1 cellular context compared by ENCODE assay signal in genomic region chr4:6907658-6908191, GRCh38.
TF ChIP-seq lines count a peak whose summit lies in the region.

No MANE protein-coding gene starts in this region.

TF ChIP-seq in HepG2, 621 proteins besides CTCF, POLR2A, EP300 and RAD21 (continued from another document and continues in another):
- TF ChIP-seq PRDM15 (CRISPR knock-in tag; IDR thresholded peaks at IDR 0.05) = no peak
- no peak for TF ChIP-seq ZIK1 (CRISPR knock-in tag; IDR thresholded peaks at IDR 0.05; ENCODE audit: borderline replicate concordance, low read depth)
- peak; percentile 28; the same call in 1 of the 2 replicates for TF ChIP-seq KDM2A (CRISPR knock-in tag; IDR thresholded peaks at IDR 0.05; ENCODE audit: borderline replicate concordance, low read depth)
- peak; percentile 76 for TF ChIP-seq HOXA3 (CRISPR knock-in tag; IDR thresholded peaks at IDR 0.05)
- no peak for TF ChIP-seq ZEB1 (IDR thresholded peaks at IDR 0.05; ENCODE audit: insufficient replicate concordance, low read depth)
- 0 out of 2 replicates have a peak, but pooled peaks have one; percentile 29 for TF ChIP-seq ZBTB26 (CRISPR knock-in tag; IDR thresholded peaks at IDR 0.05; ENCODE audit: borderline replicate concordance)
- no peak for TF ChIP-seq IKZF4 (CRISPR knock-in tag; IDR thresholded peaks at IDR 0.05; ENCODE audit: borderline replicate concordance, low read depth, not compliant biosample characterization)
- no peak for TF ChIP-seq ATF7-NPFF (CRISPR knock-in tag; IDR thresholded peaks at IDR 0.05; ENCODE audit: low read depth)
- no peak for TF ChIP-seq GTF2F1 (IDR thresholded peaks at IDR 0.05; ENCODE audit: low read length)
- 0 out of 2 replicates have a peak, but pooled peaks have one; percentile 32 for TF ChIP-seq WIZ (CRISPR knock-in tag; IDR thresholded peaks at IDR 0.05)
- no peak for TF ChIP-seq ZFP62 (CRISPR knock-in tag; IDR thresholded peaks at IDR 0.05)
- no peak for TF ChIP-seq ZKSCAN1 (IDR thresholded peaks at IDR 0.05; ENCODE audit: low read length)
- peak; percentile 95 for TF ChIP-seq ZBTB38 (CRISPR knock-in tag; IDR thresholded peaks at IDR 0.05)
- no peak for TF ChIP-seq BRD4 (CRISPR knock-in tag; IDR thresholded peaks at IDR 0.05)
- TF ChIP-seq, protein P1, sequence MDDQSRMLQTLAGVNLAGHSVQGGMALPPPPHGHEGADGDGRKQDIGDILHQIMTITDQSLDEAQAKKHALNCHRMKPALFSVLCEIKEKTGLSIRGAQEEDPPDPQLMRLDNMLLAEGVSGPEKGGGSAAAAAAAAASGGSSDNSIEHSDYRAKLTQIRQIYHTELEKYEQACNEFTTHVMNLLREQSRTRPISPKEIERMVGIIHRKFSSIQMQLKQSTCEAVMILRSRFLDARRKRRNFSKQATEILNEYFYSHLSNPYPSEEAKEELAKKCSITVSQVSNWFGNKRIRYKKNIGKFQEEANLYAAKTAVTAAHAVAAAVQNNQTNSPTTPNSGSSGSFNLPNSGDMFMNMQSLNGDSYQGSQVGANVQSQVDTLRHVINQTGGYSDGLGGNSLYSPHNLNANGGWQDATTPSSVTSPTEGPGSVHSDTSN (CRISPR knock-in tag; IDR thresholded peaks at IDR 0.05; ENCODE audit: borderline replicate concordance) = no peak
- peak; percentile 41; the same call in 1 of the 2 replicates for TF ChIP-seq GATAD2A (CRISPR knock-in tag; IDR thresholded peaks at IDR 0.05)
- no peak for TF ChIP-seq REPIN1 (CRISPR knock-in tag; IDR thresholded peaks at IDR 0.05; ENCODE audit: borderline replicate concordance, low read depth)
- TF ChIP-seq, protein P2, sequence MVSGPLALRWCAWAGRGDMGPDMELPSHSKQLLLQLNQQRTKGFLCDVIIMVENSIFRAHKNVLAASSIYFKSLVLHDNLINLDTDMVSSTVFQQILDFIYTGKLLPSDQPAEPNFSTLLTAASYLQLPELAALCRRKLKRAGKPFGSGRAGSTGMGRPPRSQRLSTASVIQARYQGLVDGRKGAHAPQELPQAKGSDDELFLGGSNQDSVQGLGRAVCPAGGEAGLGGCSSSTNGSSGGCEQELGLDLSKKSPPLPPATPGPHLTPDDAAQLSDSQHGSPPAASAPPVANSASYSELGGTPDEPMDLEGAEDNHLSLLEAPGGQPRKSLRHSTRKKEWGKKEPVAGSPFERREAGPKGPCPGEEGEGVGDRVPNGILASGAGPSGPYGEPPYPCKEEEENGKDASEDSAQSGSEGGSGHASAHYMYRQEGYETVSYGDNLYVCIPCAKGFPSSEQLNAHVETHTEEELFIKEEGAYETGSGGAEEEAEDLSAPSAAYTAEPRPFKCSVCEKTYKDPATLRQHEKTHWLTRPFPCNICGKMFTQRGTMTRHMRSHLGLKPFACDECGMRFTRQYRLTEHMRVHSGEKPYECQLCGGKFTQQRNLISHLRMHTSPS (CRISPR knock-in tag; IDR thresholded peaks at IDR 0.05; ENCODE audit: low read depth) = no peak
- TF ChIP-seq, protein P3, sequence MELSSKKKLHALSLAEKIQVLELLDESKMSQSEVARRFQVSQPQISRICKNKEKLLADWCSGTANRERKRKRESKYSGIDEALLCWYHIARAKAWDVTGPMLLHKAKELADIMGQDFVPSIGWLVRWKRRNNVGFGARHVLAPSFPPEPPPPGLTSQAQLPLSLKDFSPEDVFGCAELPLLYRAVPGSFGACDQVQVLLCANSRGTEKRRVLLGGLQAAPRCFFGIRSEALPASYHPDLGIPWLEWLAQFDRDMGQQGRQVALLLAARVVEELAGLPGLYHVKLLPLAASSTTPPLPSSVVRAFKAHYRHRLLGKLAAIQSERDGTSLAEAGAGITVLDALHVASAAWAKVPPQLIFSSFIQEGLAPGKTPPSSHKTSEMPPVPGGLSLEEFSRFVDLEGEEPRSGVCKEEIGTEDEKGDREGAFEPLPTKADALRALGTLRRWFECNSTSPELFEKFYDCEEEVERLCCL (CRISPR knock-in tag; IDR thresholded peaks at IDR 0.05; ENCODE audit: borderline replicate concordance) = no peak
- TF ChIP-seq MLLT10 (CRISPR knock-in tag; IDR thresholded peaks at IDR 0.05) = no peak
- no peak for TF ChIP-seq ZNF230 (CRISPR knock-in tag; IDR thresholded peaks at IDR 0.05)
- no peak for TF ChIP-seq YEATS4 (CRISPR knock-in tag; IDR thresholded peaks at IDR 0.05; ENCODE audit: borderline replicate concordance)
- no peak for TF ChIP-seq TBX3 (IDR thresholded peaks at IDR 0.05; ENCODE audit: borderline replicate concordance)
- no peak for TF ChIP-seq NFE2 (CRISPR knock-in tag; IDR thresholded peaks at IDR 0.05)
- TF ChIP-seq RBM22 (optimal IDR thresholded peaks at IDR 0.05; ENCODE audit: low read length) = no peak
- TF ChIP-seq, protein P4, sequence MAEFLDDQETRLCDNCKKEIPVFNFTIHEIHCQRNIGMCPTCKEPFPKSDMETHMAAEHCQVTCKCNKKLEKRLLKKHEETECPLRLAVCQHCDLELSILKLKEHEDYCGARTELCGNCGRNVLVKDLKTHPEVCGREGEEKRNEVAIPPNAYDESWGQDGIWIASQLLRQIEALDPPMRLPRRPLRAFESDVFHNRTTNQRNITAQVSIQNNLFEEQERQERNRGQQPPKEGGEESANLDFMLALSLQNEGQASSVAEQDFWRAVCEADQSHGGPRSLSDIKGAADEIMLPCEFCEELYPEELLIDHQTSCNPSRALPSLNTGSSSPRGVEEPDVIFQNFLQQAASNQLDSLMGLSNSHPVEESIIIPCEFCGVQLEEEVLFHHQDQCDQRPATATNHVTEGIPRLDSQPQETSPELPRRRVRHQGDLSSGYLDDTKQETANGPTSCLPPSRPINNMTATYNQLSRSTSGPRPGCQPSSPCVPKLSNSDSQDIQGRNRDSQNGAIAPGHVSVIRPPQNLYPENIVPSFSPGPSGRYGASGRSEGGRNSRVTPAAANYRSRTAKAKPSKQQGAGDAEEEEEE (CRISPR knock-in tag; IDR thresholded peaks at IDR 0.05; ENCODE audit: borderline replicate concordance) = no peak
- TF ChIP-seq ZBTB7B (CRISPR knock-in tag; IDR thresholded peaks at IDR 0.05) = peak; percentile 55
- no peak for TF ChIP-seq BRCA1 (CRISPR knock-in tag; IDR thresholded peaks at IDR 0.05)
- no peak for TF ChIP-seq ZBTB3 (CRISPR knock-in tag; IDR thresholded peaks at IDR 0.05; ENCODE audit: borderline replicate concordance, low read depth)
- no peak for TF ChIP-seq ZNF362 (CRISPR knock-in tag; IDR thresholded peaks at IDR 0.05; ENCODE audit: borderline replicate concordance)
- TF ChIP-seq LCORL (IDR thresholded peaks at IDR 0.05) = no peak
- no peak for TF ChIP-seq LCORL (CRISPR knock-in tag; IDR thresholded peaks at IDR 0.05)
- no peak for TF ChIP-seq HNRNPK (IDR thresholded peaks at IDR 0.05; ENCODE audit: low read depth, low read length, poor library complexity, severe bottlenecking)
- TF ChIP-seq, protein P5, sequence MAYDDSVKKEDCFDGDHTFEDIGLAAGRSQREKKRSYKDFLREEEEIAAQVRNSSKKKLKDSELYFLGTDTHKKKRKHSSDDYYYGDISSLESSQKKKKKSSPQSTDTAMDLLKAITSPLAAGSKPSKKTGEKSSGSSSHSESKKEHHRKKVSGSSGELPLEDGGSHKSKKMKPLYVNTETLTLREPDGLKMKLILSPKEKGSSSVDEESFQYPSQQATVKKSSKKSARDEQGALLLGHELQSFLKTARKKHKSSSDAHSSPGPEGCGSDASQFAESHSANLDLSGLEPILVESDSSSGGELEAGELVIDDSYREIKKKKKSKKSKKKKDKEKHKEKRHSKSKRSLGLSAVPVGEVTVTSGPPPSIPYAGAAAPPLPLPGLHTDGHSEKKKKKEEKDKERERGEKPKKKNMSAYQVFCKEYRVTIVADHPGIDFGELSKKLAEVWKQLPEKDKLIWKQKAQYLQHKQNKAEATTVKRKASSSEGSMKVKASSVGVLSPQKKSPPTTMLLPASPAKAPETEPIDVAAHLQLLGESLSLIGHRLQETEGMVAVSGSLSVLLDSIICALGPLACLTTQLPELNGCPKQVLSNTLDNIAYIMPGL (CRISPR knock-in tag; IDR thresholded peaks at IDR 0.05; ENCODE audit: borderline replicate concordance in 1 of 2, low read depth in 1 of 2) = peak; percentile 41 to 58; a peak in 2 of 4 replicates
- no peak for TF ChIP-seq ZNF484 (CRISPR knock-in tag; IDR thresholded peaks at IDR 0.05; ENCODE audit: borderline replicate concordance, low read depth)
- no peak for TF ChIP-seq POGZ (CRISPR knock-in tag; IDR thresholded peaks at IDR 0.05)
- TF ChIP-seq, protein P6, sequence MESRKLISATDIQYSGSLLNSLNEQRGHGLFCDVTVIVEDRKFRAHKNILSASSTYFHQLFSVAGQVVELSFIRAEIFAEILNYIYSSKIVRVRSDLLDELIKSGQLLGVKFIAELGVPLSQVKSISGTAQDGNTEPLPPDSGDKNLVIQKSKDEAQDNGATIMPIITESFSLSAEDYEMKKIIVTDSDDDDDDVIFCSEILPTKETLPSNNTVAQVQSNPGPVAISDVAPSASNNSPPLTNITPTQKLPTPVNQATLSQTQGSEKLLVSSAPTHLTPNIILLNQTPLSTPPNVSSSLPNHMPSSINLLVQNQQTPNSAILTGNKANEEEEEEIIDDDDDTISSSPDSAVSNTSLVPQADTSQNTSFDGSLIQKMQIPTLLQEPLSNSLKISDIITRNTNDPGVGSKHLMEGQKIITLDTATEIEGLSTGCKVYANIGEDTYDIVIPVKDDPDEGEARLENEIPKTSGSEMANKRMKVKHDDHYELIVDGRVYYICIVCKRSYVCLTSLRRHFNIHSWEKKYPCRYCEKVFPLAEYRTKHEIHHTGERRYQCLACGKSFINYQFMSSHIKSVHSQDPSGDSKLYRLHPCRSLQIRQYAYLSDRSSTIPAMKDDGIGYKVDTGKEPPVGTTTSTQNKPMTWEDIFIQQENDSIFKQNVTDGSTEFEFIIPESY (CRISPR knock-in tag; IDR thresholded peaks at IDR 0.05) = peak; percentile 85
- no peak for TF ChIP-seq HOMEZ (CRISPR knock-in tag; IDR thresholded peaks at IDR 0.05; ENCODE audit: low read depth)
- TF ChIP-seq XRCC5 (optimal IDR thresholded peaks at IDR 0.05; ENCODE audit: low read length) = peak; percentile 35
- TF ChIP-seq SOX13 (IDR thresholded peaks at IDR 0.05) = no peak
- TF ChIP-seq SOX13 (CRISPR knock-in tag; conservative IDR thresholded peaks at IDR 0.05 in 1 of 2, IDR thresholded peaks at IDR 0.05 in 1 of 2) = peak in 1 of 2 experiments; percentile 53; a peak in 2 of 4 replicates
- TF ChIP-seq, protein P7, sequence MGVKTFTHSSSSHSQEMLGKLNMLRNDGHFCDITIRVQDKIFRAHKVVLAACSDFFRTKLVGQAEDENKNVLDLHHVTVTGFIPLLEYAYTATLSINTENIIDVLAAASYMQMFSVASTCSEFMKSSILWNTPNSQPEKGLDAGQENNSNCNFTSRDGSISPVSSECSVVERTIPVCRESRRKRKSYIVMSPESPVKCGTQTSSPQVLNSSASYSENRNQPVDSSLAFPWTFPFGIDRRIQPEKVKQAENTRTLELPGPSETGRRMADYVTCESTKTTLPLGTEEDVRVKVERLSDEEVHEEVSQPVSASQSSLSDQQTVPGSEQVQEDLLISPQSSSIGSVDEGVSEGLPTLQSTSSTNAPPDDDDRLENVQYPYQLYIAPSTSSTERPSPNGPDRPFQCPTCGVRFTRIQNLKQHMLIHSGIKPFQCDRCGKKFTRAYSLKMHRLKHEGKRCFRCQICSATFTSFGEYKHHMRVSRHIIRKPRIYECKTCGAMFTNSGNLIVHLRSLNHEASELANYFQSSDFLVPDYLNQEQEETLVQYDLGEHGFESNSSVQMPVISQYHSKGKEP (CRISPR knock-in tag; IDR thresholded peaks at IDR 0.05) = no peak
